In genomic region chr17:45235071-45236001, GRCh38 we compare ENCODE assay signal across 8 cellular contexts. TPM values are rescaled to one million over a fixed set of nuclear protein-coding genes. Genes with fewer than 3 reads are reported as not detected.
DNase-seq lines count a peak whose midpoint lies in the region; ATAC-seq, FAIRE-seq and TF ChIP-seq lines count a peak whose summit lies in the region.

No MANE protein-coding gene starts in this region.

- CTCF ChIA-PET in CD4-positive, alpha-beta memory T cell (lab: Charles Lee; ENCODE audit: partially characterized antibody): interaction anchor here (0.7 to 14.0 kb wide), 27 partner anchors 9 to 173 kb away, joined by 3 to 449 read pairs (median 6); partner anchors contain the start of genes ACBD4, FMNL1 and MAP3K14

- no peaks in the 10 kb centered on the region for H3K27me3 Mint-ChIP-seq in CD4-positive, alpha-beta memory T cell

- TF ChIP-seq CTCF in HL-60 (IDR thresholded peaks at IDR 0.05; ENCODE audit: insufficient read depth, low read length) (peak; percentile 53), fibroblast of the aortic adventitia (IDR thresholded peaks at IDR 0.05; ENCODE audit: insufficient read depth, low read length) (peak; percentile 87), neutrophil (IDR thresholded peaks at IDR 0.05) (peak; percentile 73), upper lobe of left lung (IDR thresholded peaks at IDR 0.05) (peak; percentile 69 to 86 (median 78))

- H3K4me1 ChIP-seq in CD4-positive, alpha-beta memory T cell (ENCODE audit: insufficient read depth, low read length): peaks cover 57% of the 10 kb centered on the region
- H3K4me1 ChIP-seq in neutrophil (ENCODE audit: control insufficient read depth in 1 of 2, insufficient read depth in 1 of 2, low read depth in 1 of 2, low read length in 1 of 2) (peaks cover 68 to 75% of the 10 kb centered on the region in 2 experiments), upper lobe of left lung (peaks cover 4 to 27% (median 12%) of the 10 kb centered on the region in 4 donors)

- no peaks in the 10 kb centered on the region for H3K27me3 ChIP-seq in CD4-positive, alpha-beta memory T cell (ENCODE audit: insufficient read depth, low read length)
- H3K27me3 ChIP-seq in HL-60 (ENCODE audit: insufficient read depth, poor library complexity, severe bottlenecking) (no peaks in the 10 kb centered on the region), neutrophil (no peaks in the 10 kb centered on the region), upper lobe of left lung (no peaks in the 10 kb centered on the region)

- H3K9me3 ChIP-seq in CD4-positive, alpha-beta memory T cell (ENCODE audit: control insufficient read depth in 1 of 2, low read length in 2 of 2): no peaks in the 10 kb centered on the region
- peaks cover 6% of the 10 kb centered on the region for H3K9me3 ChIP-seq in neutrophil
- H3K9me3 ChIP-seq in upper lobe of left lung: no peaks in the 10 kb centered on the region

- intact Hi-C loops in CD4-positive, alpha-beta memory T cell (cut with micrococcal nuclease): loop anchor here (1.0 to 5.0 kb wide), 5 partner anchors 9 to 150 kb away; no protein-coding TSS in a partner anchor

- POLR2A ChIA-PET in CD4-positive, alpha-beta memory T cell (lab: Charles Lee; ENCODE audit: partially characterized antibody): interaction anchor here (0.8 to 30.3 kb wide), 9 partner anchors 7 to 146 kb away, joined by 3 to 1143 read pairs (median 4); partner anchors contain the start of genes ACBD4, FMNL1 and MAP3K14

- TF ChIP-seq EP300 in upper lobe of left lung (IDR thresholded peaks at IDR 0.05): no peak

- no peak for FAIRE-seq in RCC 7860 (lab: Jason Lieb, UNC)

- no peaks in the 10 kb centered on the region for H3K9me3 Mint-ChIP-seq in CD4-positive, alpha-beta memory T cell

- peaks cover 79% of the 10 kb centered on the region for H3K36me3 ChIP-seq in CD4-positive, alpha-beta memory T cell (ENCODE audit: insufficient read depth, low read length)
- H3K36me3 ChIP-seq in neutrophil (peaks cover 98% of the 10 kb centered on the region), upper lobe of left lung (peaks cover 0 to 45% (median 21%) of the 10 kb centered on the region in 4 donors)

- H3K27ac ChIP-seq in CD4-positive, alpha-beta memory T cell (ENCODE audit: low read depth, low read length): peak overlapping the region; percentile 57
- H3K27ac ChIP-seq in HL-60 (replicated peaks) (peak overlapping the region; percentile 36), neutrophil (peak overlapping the region; percentile 99), upper lobe of left lung (peak overlapping the region in 1 of 4 donors; percentile 46)

- ATAC-seq in upper lobe of left lung (ENCODE audit: low FRiP score in 2 of 2) (peak; percentile 47 to 81), HG02571 (IDR thresholded peaks at IDR 0.05; ENCODE audit: unreplicated experiment) (no peak)

- no peak overlapping the region for H3K4me3 ChIP-seq in CD4-positive, alpha-beta memory T cell (ENCODE audit: low read length in 2 of 2)
- H3K4me3 ChIP-seq in HL-60 (replicated peaks; ENCODE audit: insufficient read depth, low read length): no peak overlapping the region
- H3K4me3 ChIP-seq in fibroblast of the aortic adventitia (ENCODE audit: low read depth, low read length): no peak overlapping the region
- H3K4me3 ChIP-seq in neutrophil (ENCODE audit: low read depth in 1 of 2, low read length in 1 of 2): peak overlapping the region; percentile 33 to 57
- H3K4me3 ChIP-seq in upper lobe of left lung: no peak overlapping the region

- TF ChIP-seq POLR2A in upper lobe of left lung (IDR thresholded peaks at IDR 0.05): no peak

- peaks cover 42 to 80% of the 10 kb centered on the region in 2 donors for H3K36me3 Mint-ChIP-seq in CD4-positive, alpha-beta memory T cell

- 36 to 37% methylated on average over 9 of the region's 9 CpGs for WGBS in upper lobe of left lung, 2 donors

- DNase-seq in CD4-positive, alpha-beta memory T cell: peak; percentile 72 to 78 (median 73)
- DNase-seq in HL-60 (ENCODE audit: low read depth in 1 of 2, low spot score in 1 of 2) (peak; percentile 62 to 75), RCC 7860 (ENCODE audit: low spot score) (peak; percentile 31), activated T-helper 1 cell treated with Interleukin-2 at 50 U/mL for 16 hours (ENCODE audit: low read depth) (peak; percentile 62), fibroblast of the aortic adventitia (ENCODE audit: low read depth) (peak; percentile 83), upper lobe of left lung (peak in 1 of 2 donors; percentile 80)

- H3K4me3 Mint-ChIP-seq in CD4-positive, alpha-beta memory T cell: peak overlapping the region in 4 of 8 donors; percentile 17 to 63 (median 35)

- peak overlapping the region; percentile 88 to 99 (median 93) for H3K27ac Mint-ChIP-seq in CD4-positive, alpha-beta memory T cell

- H3K4me1 Mint-ChIP-seq in CD4-positive, alpha-beta memory T cell: peaks cover 40 to 74% (median 56%) of the 10 kb centered on the region in 4 donors

RNA-seq across cellular contexts. Expression of gene FMNL1, which starts 13.7 kb away (rescaled TPM):
- 100 to 1,000 TPM; 403 to 405 TPM for total RNA-seq in CD4-positive, alpha-beta memory T cell
- polyA plus RNA-seq in CD4-positive, alpha-beta memory T cell: 10 to 100 TPM in 1 of 2 donors, 1 to 10 TPM in 1; 8.1 to 64.4 TPM
- total RNA-seq in fibroblast of the aortic adventitia (ENCODE audit: low replicate concordance) (0.81 and 0.90 TPM in 2 replicates), upper lobe of left lung (100 to 1,000 TPM in 3 of 6 donors, 10 to 100 TPM in 3; 42.9 to 119 (median 98.3) TPM)

RNA-seq across cellular contexts. Expression of gene SPATA32, which starts 26.6 kb away (rescaled TPM):
- total RNA-seq in CD4-positive, alpha-beta memory T cell: under 1 TPM; 0.22 to 0.41 TPM
- under 1 TPM; 0.25 to 0.49 TPM for polyA plus RNA-seq in CD4-positive, alpha-beta memory T cell
- not detected in 2 replicates for total RNA-seq in fibroblast of the aortic adventitia (ENCODE audit: low replicate concordance)
- total RNA-seq in upper lobe of left lung: under 1 TPM in 1 of 6 donors, not detected in 5; 0.20 TPM

Comparison
In these comparisons a context has a peak if more than half of its experiments do, and no peak if none do; other contexts are left out.
1. H3K4me3 ChIP-seq: peak in neutrophil (2 of 2); none in CD4-positive, alpha-beta memory T cell (0 of 2), HL-60 (single experiment), fibroblast of the aortic adventitia (single experiment) and upper lobe of left lung (0 of 4).
2. RNA of gene FMNL1, which starts 13.7 kb away (total RNA-seq): 403 to 405 TPM in CD4-positive, alpha-beta memory T cell and 42.9 to 119 TPM in upper lobe of left lung; 0.81 to 0.90 TPM in fibroblast of the aortic adventitia; every median in the first group is over 10 times any median in the second.
3. Peak in every context shown above with its lines, with median percentiles within 50 percentile points of each other: CTCF ChIP-seq.